Comparison of ENCODE assay signal across 1 cellular context in the genomic region with DNA sequence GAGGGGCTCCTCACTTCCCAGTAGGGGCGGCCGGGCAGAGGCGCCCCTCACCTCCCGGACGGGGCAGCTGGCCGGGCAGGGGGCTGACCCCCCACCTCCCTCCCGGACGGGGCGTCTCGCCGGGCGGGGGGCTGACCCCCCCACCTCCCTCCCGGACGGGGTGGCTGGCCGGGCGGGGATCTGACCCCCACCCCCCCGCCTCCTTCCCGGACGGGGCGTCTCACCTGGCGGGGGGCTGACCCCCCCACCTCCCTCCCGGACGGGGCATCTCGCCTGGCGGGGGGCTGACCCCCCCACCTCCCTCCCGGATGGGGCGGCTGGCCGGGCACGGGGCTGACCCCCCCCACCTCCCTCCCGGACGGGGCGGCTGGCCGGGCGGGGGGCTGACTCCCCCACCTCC. TPM values are rescaled to one million over a fixed set of nuclear protein-coding genes. Genes with fewer than 3 reads are reported as not detected.
"Had no signal": no experiment of that assay in that cellular context is flagged by ENCODE, and none has a peak within 500 bp of the region (broad histone marks: within the 10 kb centered on the region; RNA-seq: fewer than 3 reads in every experiment).

No MANE protein-coding gene starts in this region.

RNA-seq across cellular contexts. Expression of gene SAP25, which starts 50.5 kb away (rescaled TPM):
- total RNA-seq: G401 had no signal

RNA-seq across cellular contexts. Expression of gene SPACDR, which starts 59.1 kb away (rescaled TPM):
- total RNA-seq: G401 had no signal
